23 cellular contexts compared by ENCODE assay signal in the genomic region with DNA sequence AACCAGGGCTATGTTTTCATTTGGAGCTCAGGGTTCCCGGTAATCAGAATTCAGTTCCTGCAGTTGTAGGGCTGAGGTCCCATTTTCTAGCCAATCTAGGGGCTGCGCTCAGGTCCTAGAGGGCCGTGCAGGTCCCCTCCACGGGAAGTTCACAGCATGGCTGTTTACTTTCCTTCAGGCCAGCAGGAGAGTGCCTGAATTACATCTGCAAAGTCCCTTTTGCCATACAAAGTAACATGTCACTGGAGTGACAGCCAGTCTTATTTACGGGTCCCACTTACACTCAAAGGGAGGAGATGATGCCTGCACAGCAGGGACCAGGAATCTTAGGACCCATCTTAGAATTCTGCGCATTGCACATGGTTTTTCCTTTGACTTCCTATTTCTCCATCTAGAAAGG. TPM values are rescaled to one million over a fixed set of nuclear protein-coding genes. Genes with fewer than 3 reads are reported as not detected.
"Had no signal": no experiment of that assay in that cellular context is flagged by ENCODE, and none has a peak within 500 bp of the region (broad histone marks: within the 10 kb centered on the region; RNA-seq: fewer than 3 reads in every experiment).

No MANE protein-coding gene starts in this region.

- H3K27ac ChIP-seq: colonic mucosa, prostate gland, thoracic aorta, WERI-Rb-1 had no signal

- ATAC-seq: activated T-cell treated with anti-CD3 and anti-CD28 coated beads, Interleukin-2, amount 50 U/mL, for 4 hours; sciatic nerve; stimulated activated effector memory CD8-positive, alpha-beta T cell treated with anti-CD3 and anti-CD28 coated beads, Interleukin-12 subunit alpha, Interleukin-12 subunit beta, amount 100 ng/mL, for 72 hours had no signal

- H3K4me3 ChIP-seq: colonic mucosa, esophagus squamous epithelium, left lung, prostate gland, thoracic aorta had no signal

- H3K4me1 ChIP-seq: colonic mucosa, prostate gland had no signal

- DNase-seq: activated CD4-positive, alpha-beta memory T cell treated with anti-CD3 and anti-CD28 coated beads, Interleukin-2, amount 10 ng/mL, durations not matched to agents 7 days and 5 days; activated effector memory CD4-positive, alpha-beta T cell treated with anti-CD3 and anti-CD28 coated beads, Interleukin-2, amount 50 U/mL, for 16 hours; activated T-cell treated with anti-CD3 and anti-CD28 coated beads, Interleukin-2, amount 50 U/mL, for 4 hours; colonic mucosa; effector CD4-positive, alpha-beta T cell; esophagus squamous epithelium; hippocampal formation; kidney; left lung; natural killer cell; occipital lobe; stimulated activated CD4-positive, alpha-beta T cell treated with anti-CD3 and anti-CD28 coated beads, Interleukin-1b, Interleukin-23, amount 100 ng/mL, for 48 hours; T-helper 17 cell; WERI-Rb-1 had no signal

- H3K36me3 ChIP-seq: colonic mucosa, esophagus squamous epithelium, left lung, prostate gland, thoracic aorta, WERI-Rb-1 had no signal

- H3K9me3 ChIP-seq: colonic mucosa, esophagus squamous epithelium, left lung, prostate gland, thoracic aorta had no signal

- H3K27me3 ChIP-seq: colonic mucosa had no signal

RNA-seq across cellular contexts. Expression of gene TGFBI, which starts 29.9 kb away (rescaled TPM):
- total RNA-seq: activated CD4-positive, alpha-beta memory T cell treated with anti-CD3 and anti-CD28 coated beads, Interleukin-2, amount 10 ng/mL, durations not matched to agents 7 days and 5 days had no signal

RNA-seq across cellular contexts. Expression of gene LECT2, which starts 44.1 kb away (rescaled TPM):
- total RNA-seq: activated CD4-positive, alpha-beta memory T cell treated with anti-CD3 and anti-CD28 coated beads, Interleukin-2, amount 10 ng/mL, durations not matched to agents 7 days and 5 days; activated T-cell treated with anti-CD3 and anti-CD28 coated beads, Interleukin-2, amount 50 U/mL, for 4 hours; colonic mucosa; endothelial cell of umbilical vein; esophagus squamous epithelium; fibroblast of villous mesenchyme; glomerular endothelial cell; kidney; left lung; mucosa of gallbladder; natural killer cell; occipital lobe; prostate gland; sciatic nerve; T-helper 17 cell; thoracic aorta; urinary bladder had no signal
- polyA plus RNA-seq: endothelial cell of umbilical vein, urinary bladder had no signal
